In the genomic region with DNA sequence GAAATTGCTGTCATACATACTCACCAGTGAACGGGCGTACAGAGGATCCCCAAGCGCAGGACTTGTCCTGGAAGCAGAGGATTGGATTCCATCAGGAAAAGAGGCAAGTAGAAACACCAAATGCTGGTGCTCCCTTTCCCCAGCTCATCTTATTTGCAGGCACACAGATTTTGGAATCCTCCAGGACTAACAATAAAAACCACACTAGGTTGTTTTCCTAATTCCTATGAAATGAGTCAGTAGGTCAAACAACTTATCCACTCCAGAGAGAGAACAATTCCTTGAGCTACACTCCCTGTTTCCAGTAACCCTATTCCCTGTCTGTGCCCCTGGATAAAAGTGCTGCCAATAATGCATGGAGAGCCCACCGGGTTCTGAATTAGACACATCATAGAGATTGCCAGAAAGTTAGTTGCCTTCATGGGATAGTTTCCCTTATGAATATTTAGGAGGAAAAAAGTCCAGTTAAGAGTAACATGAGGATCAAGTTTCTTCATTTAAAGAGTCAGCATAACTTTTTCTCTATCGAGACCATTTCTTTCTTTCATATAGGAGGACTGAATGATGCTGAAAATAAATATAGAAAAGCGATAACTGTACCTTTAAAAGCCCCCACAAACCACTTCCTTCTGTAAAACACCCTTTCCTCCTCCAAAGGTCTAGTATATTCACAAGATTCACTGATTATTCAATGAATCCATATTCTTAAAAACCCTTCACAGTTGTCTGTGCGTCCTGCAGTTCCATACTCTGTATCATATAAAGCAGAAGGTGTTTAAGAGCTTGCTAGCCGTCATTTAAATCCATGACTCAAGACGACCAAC, we compare ENCODE assay signal across 8 cellular contexts.
A peak's percentile ranks its signal among the peaks of the same experiment; 100 is the strongest.
DNase-seq lines count a peak whose midpoint lies in the region; FAIRE-seq and TF ChIP-seq lines count a peak whose summit lies in the region.

No MANE protein-coding gene starts in this region.

- intact Hi-C loops in prostate gland (cut with DNase I) = no loop called here

- FAIRE-seq in H54 (lab: Jason Lieb, UNC) = no peak

- POLR2A ChIA-PET in BJ (lab: Charles Lee) = interaction anchor here (0.6 to 2.2 kb wide), 8 partner anchors 9 to 702 kb away, joined by 3 to 19 read pairs (median 3); no protein-coding TSS in a partner anchor

- peak; percentile 66 for DNase-seq in BJ (ENCODE audit: low read depth)
- DNase-seq in H54 (ENCODE audit: insufficient read length, low spot score) = no peak
- peak; percentile 75 to 92 for DNase-seq in SJSA1 (ENCODE audit: low read depth in 1 of 2, low spot score in 2 of 2)
- no peak for DNase-seq in epithelial cell of prostate (ENCODE audit: low read depth, low spot score)
- DNase-seq in prostate gland (ENCODE audit: low spot score) = no peak
- no peak for DNase-seq in stimulated activated naive CD4-positive, alpha-beta T cell treated with Interleukin-2 at 50 U/mL for 16 hours (lab: John Stamatoyannopoulos, UW)
- no peak for DNase-seq in NCI-H510A (lab: John Stamatoyannopoulos, UW)
- no peak for DNase-seq in NCI-H2196 (lab: John Stamatoyannopoulos, UW; ENCODE audit: unreplicated experiment)

- H3K27me3 ChIP-seq in BJ (ENCODE audit: control insufficient read depth, insufficient read depth, low read length) (no peaks in the 10 kb centered on the region), SJSA1 (replicated peaks) (no peaks in the 10 kb centered on the region), prostate gland (replicated peaks; ENCODE audit: insufficient read depth) (no peaks in the 10 kb centered on the region)

- H3K9me3 ChIP-seq in SJSA1 (replicated peaks) = no peaks in the 10 kb centered on the region
- H3K9me3 ChIP-seq in prostate gland = no peaks in the 10 kb centered on the region

- peaks cover 71% of the 10 kb centered on the region for H3K4me1 ChIP-seq in SJSA1 (replicated peaks)
- H3K4me1 ChIP-seq in prostate gland (replicated peaks) = peaks cover 13% of the 10 kb centered on the region

- CTCF ChIA-PET in BJ (lab: Yijun Ruan, JAX) = interaction anchor here (1.4 to 3.2 kb wide), 5 partner anchors 8 to 97 kb away, joined by 4 to 25 read pairs (median 5); no protein-coding TSS in a partner anchor

- TF ChIP-seq POLR2A in H54 (IDR thresholded peaks at IDR 0.05; ENCODE audit: low read depth, low read length) (peak; percentile 28; the same call in 1 of the 2 replicates), prostate gland (IDR thresholded peaks at IDR 0.05) (no peak)

- H3K27ac ChIP-seq in SJSA1 (peak overlapping the region; percentile 100), epithelial cell of prostate (peak overlapping the region; percentile 100), prostate gland (peak overlapping the region; percentile 69 to 76)

- H3K36me3 ChIP-seq in BJ (ENCODE audit: control insufficient read depth, insufficient read depth, low read length) = peaks cover 5% of the 10 kb centered on the region; the same call in 1 of the 2 replicates
- H3K36me3 ChIP-seq in SJSA1 = peaks cover 38% of the 10 kb centered on the region
- no peaks in the 10 kb centered on the region for H3K36me3 ChIP-seq in prostate gland

- TF ChIP-seq CTCF in BJ (IDR thresholded peaks at IDR 0.05; ENCODE audit: insufficient read depth, low read depth, low read length) (no peak), prostate gland (IDR thresholded peaks at IDR 0.05) (no peak)

- peak overlapping the region; percentile 70 for H3K4me3 ChIP-seq in BJ (ENCODE audit: low read depth, low read length)
- peak overlapping the region; percentile 48 for H3K4me3 ChIP-seq in SJSA1
- peak overlapping the region; percentile 18 to 27 for H3K4me3 ChIP-seq in prostate gland

- 32% methylated on average over 9 of the region's 9 CpGs for WGBS in prostate gland

Comparison
In these comparisons a context has a peak if more than half of its experiments do, and no peak if none do; other contexts are left out.
1. DNase-seq: peak in BJ (single experiment) and SJSA1 (2 of 2); none in H54 (single experiment), epithelial cell of prostate (single experiment), prostate gland (single experiment), stimulated activated naive CD4-positive, alpha-beta T cell treated with Interleukin-2 at 50 U/mL for 16 hours (single experiment), NCI-H510A (single experiment) and NCI-H2196 (single experiment).
2. Peak in every context shown above with its lines, with median percentiles within 50 percentile points of each other: H3K4me3 ChIP-seq and H3K27ac ChIP-seq.